12 cellular contexts compared by ENCODE assay signal in genomic region chr17:57707892-57708291, GRCh38. TPM values are rescaled to one million over a fixed set of nuclear protein-coding genes. Genes with fewer than 3 reads are reported as not detected.
DNase-seq lines count a peak whose midpoint lies in the region; ATAC-seq lines count a peak whose summit lies in the region.
"Had no signal": no experiment of that assay in that cellular context is flagged by ENCODE, and none has a peak within 500 bp of the region (broad histone marks: within the 10 kb centered on the region; RNA-seq: fewer than 3 reads in every experiment).

No MANE protein-coding gene starts in this region.

- H2AFZ ChIP-seq in mesenchymal stem cell (ENCODE audit: low read depth, low read length), result peak overlapping the region; percentile 40

- peak overlapping the region; percentile 69 for H4K8ac ChIP-seq in mesenchymal stem cell (ENCODE audit: low read length)

- no peak overlapping the region for H2BK15ac ChIP-seq in mesenchymal stem cell (ENCODE audit: low read depth, poor library complexity, severe bottlenecking)

- no peak overlapping the region for H3K9ac ChIP-seq in mesenchymal stem cell (ENCODE audit: low read length)

- no peak overlapping the region for H3K14ac ChIP-seq in mesenchymal stem cell (ENCODE audit: low read length in 2 of 2)

- no peak overlapping the region for H3K23ac ChIP-seq in mesenchymal stem cell (ENCODE audit: low read length in 2 of 2)

- no peaks in the 10 kb centered on the region for H3K36me3 ChIP-seq in mesenchymal stem cell (ENCODE audit: control insufficient read depth in 1 of 2, insufficient read depth in 2 of 2, low read depth in 1 of 2, low read length in 2 of 2)
- H3K36me3 ChIP-seq: SJSA1 had no signal

- 1% methylated on average over 6 of the region's 6 CpGs for WGBS in mesenchymal stem cell

- H3K4ac ChIP-seq in mesenchymal stem cell (ENCODE audit: low read depth in 1 of 2, low read length in 2 of 2), result no peak overlapping the region

- no peaks in the 10 kb centered on the region for H3K9me3 ChIP-seq in mesenchymal stem cell (ENCODE audit: control insufficient read depth, low read length)
- H3K9me3 ChIP-seq: SJSA1 had no signal

- DNase-seq in Ammon's horn (ENCODE audit: low spot score) (peak; percentile 67), NCI-H1694 (lab: John Stamatoyannopoulos, UW) (peak; percentile 81), dermis blood vessel endothelial cell (peak; percentile 5), mesenchymal stem cell (peak; percentile 22), HCEC 1CT (no peak)
- DNase-seq in stimulated activated CD4-positive, alpha-beta T cell treated with anti-CD3 and anti-CD28 coated beads, Interleukin-2, amount 100 ng/mL, for 24 hours, result no peak

- H3K27ac ChIP-seq in mesenchymal stem cell (ENCODE audit: low read length, poor library complexity, severe bottlenecking), result no peak overlapping the region
- H3K27ac ChIP-seq: SJSA1 had no signal

- no peak overlapping the region for H2AK5ac ChIP-seq in mesenchymal stem cell (ENCODE audit: low read length, severe bottlenecking)

- no peak overlapping the region for H2BK5ac ChIP-seq in mesenchymal stem cell (ENCODE audit: low read depth, low read length, poor library complexity, severe bottlenecking)

- H2BK12ac ChIP-seq in mesenchymal stem cell (ENCODE audit: low read length in 2 of 2), result no peak overlapping the region

- H3K18ac ChIP-seq in mesenchymal stem cell (ENCODE audit: low read depth in 1 of 2, low read length in 2 of 2), result peak overlapping the region in 1 of 2 experiments; percentile 56

- H3K27me3 ChIP-seq in mesenchymal stem cell (ENCODE audit: control insufficient read depth in 1 of 2, insufficient read depth in 1 of 2, low read length in 2 of 2), result peaks cover 38 to 64% of the 10 kb centered on the region in 2 experiments

- H3K4me2 ChIP-seq in mesenchymal stem cell (ENCODE audit: low read length, poor library complexity, severe bottlenecking), result no peak overlapping the region

- H2BK120ac ChIP-seq in mesenchymal stem cell (ENCODE audit: low read depth, low read length), result peak overlapping the region; percentile 20

- no peaks in the 10 kb centered on the region for H3K79me1 ChIP-seq in mesenchymal stem cell (replicated peaks; ENCODE audit: low read length, poor library complexity, severe bottlenecking)

- H3K4me3 ChIP-seq in mesenchymal stem cell (ENCODE audit: insufficient read depth in 1 of 2, low read depth in 1 of 2, low read length in 2 of 2), result no peak overlapping the region
- H3K4me3 ChIP-seq: K562, SJSA1 had no signal

- no peak overlapping the region for H4K91ac ChIP-seq in mesenchymal stem cell (ENCODE audit: low read length)

- H3K4me1 ChIP-seq in mesenchymal stem cell (ENCODE audit: control insufficient read depth, insufficient read depth, low read depth, low read length), result peaks cover 5% of the 10 kb centered on the region
- H3K4me1 ChIP-seq: SJSA1 had no signal

- ATAC-seq in GM19397 (IDR thresholded peaks at IDR 0.05; ENCODE audit: unreplicated experiment) (no peak), GM21423 (IDR thresholded peaks at IDR 0.05; ENCODE audit: unreplicated experiment) (no peak)
- ATAC-seq: K562 had no signal

RNA-seq across cellular contexts. Expression of gene CCDC182, which starts 37.2 kb away (rescaled TPM):
- total RNA-seq in dermis blood vessel endothelial cell, result not detected in 2 replicates
- polyA plus RNA-seq in mesenchymal stem cell (2013, experiment 1 of 2), result not detected
- not detected for polyA plus RNA-seq in mesenchymal stem cell (2013, experiment 2 of 2)
- total RNA-seq: K562, SJSA1, urinary bladder had no signal
- polyA plus RNA-seq: BJ, K562, urinary bladder had no signal

Comparison
In these comparisons a context has a peak if more than half of its experiments do, and no peak if none do; other contexts are left out.
1. DNase-seq: peak in Ammon's horn (single experiment), NCI-H1694 (single experiment), dermis blood vessel endothelial cell (single experiment) and mesenchymal stem cell (single experiment); none in HCEC 1CT (single experiment) and stimulated activated CD4-positive, alpha-beta T cell treated with anti-CD3 and anti-CD28 coated beads, Interleukin-2, amount 100 ng/mL, for 24 hours (0 of 2).